Comparison of ENCODE assay signal across 13 cellular contexts in genomic region chr11:113249491-113249763, GRCh38.
DNase-seq lines count a peak whose midpoint lies in the region; ATAC-seq, FAIRE-seq and TF ChIP-seq lines count a peak whose summit lies in the region.
"Had no signal": no experiment of that assay in that cellular context is flagged by ENCODE, and none has a peak within 500 bp of the region (broad histone marks: within the 10 kb centered on the region; RNA-seq: fewer than 3 reads in every experiment).

No MANE protein-coding gene starts in this region.

- H3K4me1 Mint-ChIP-seq in naive thymus-derived CD4-positive, alpha-beta T cell = peaks cover 0 to 5% (median 0%) of the 10 kb centered on the region in 7 donors
- H3K4me1 Mint-ChIP-seq in activated CD8-positive, alpha-beta memory T cell treated with anti-CD3 and anti-CD28 coated beads, Interleukin-2, amount 10 ng/mL, durations not matched to agents 7 days and 5 days = peaks cover 7% of the 10 kb centered on the region
- H3K4me1 Mint-ChIP-seq: memory B cell had no signal

- POLR2A ChIA-PET in Panc1 (lab: Charles Lee) (no interaction called here), HEK293T (lab: Yijun Ruan, JAX) (no interaction called here)
- POLR2A ChIA-PET in naive thymus-derived CD4-positive, alpha-beta T cell (lab: Charles Lee) = no interaction called here

- H3K27me3 Mint-ChIP-seq in naive thymus-derived CD4-positive, alpha-beta T cell = peaks cover 19 to 29% (median 24%) of the 10 kb centered on the region in 5 donors
- H3K27me3 Mint-ChIP-seq in activated CD8-positive, alpha-beta memory T cell treated with anti-CD3 and anti-CD28 coated beads, Interleukin-2, amount 10 ng/mL, durations not matched to agents 7 days and 5 days = peaks cover 72% of the 10 kb centered on the region

- no peak overlapping the region for H3K27ac Mint-ChIP-seq in naive thymus-derived CD4-positive, alpha-beta T cell
- H3K27ac Mint-ChIP-seq in activated CD8-positive, alpha-beta memory T cell treated with anti-CD3 and anti-CD28 coated beads, Interleukin-2, amount 10 ng/mL, durations not matched to agents 7 days and 5 days = no peak overlapping the region
- H3K27ac Mint-ChIP-seq: memory B cell had no signal

- 15 to 27% methylated on average over 2 of the region's 2 CpGs for WGBS in pancreas, 2 donors

- no TSS peak for BruUV-seq in Panc1 (replicated peaks; lab: Mats Ljungman, UMichigan)

- H3K27ac ChIP-seq in Panc1 (ENCODE audit: low read length) (no peak overlapping the region), foreskin keratinocyte (no peak overlapping the region), pancreas (no peak overlapping the region)
- H3K27ac ChIP-seq in naive thymus-derived CD4-positive, alpha-beta T cell (ENCODE audit: low read depth, low read length) = no peak overlapping the region

- H3K36me3 ChIP-seq in Panc1 (ENCODE audit: control insufficient read depth, insufficient read depth, low read length) (no peaks in the 10 kb centered on the region), pancreas (no peaks in the 10 kb centered on the region)
- H3K36me3 ChIP-seq in naive thymus-derived CD4-positive, alpha-beta T cell (ENCODE audit: control insufficient read depth in 2 of 3, insufficient read depth in 3 of 3, low read length in 3 of 3) = no peaks in the 10 kb centered on the region

- DNase-seq in AG09319 (ENCODE audit: extremely low read depth, low read depth) (no peak), GM03348 (ENCODE audit: low spot score) (peak; percentile 29), Panc1 (ENCODE audit: low read depth, low spot score) (no peak), foreskin keratinocyte (no peak), pancreas (no peak), HEK293T (ENCODE audit: extremely low spot score) (no peak)
- DNase-seq in naive thymus-derived CD4-positive, alpha-beta T cell = no peak
- DNase-seq in activated CD8-positive, alpha-beta memory T cell treated with anti-CD3 and anti-CD28 coated beads, Interleukin-2, amount 10 ng/mL, durations not matched to agents 7 days and 5 days = no peak
- DNase-seq: DMS79 treated with DMSO at 0.1 percent for 48 hours, GOT3, NCI-H1930 had no signal

- in situ Hi-C loops in Panc1 (cut with HindIII; ENCODE audit: low pct_unique_long_range_greater_than_20kb, low sequenced_read_pairs) = no loop called here

- H3K9me3 ChIP-seq in Panc1 (ENCODE audit: control insufficient read depth, insufficient read depth, low read depth, low read length) (no peaks in the 10 kb centered on the region), pancreas (no peaks in the 10 kb centered on the region)
- H3K9me3 ChIP-seq in naive thymus-derived CD4-positive, alpha-beta T cell (ENCODE audit: control insufficient read depth in 2 of 3, low read length in 3 of 3) = no peaks in the 10 kb centered on the region

- ATAC-seq in Panc1 (0 out of 2 replicates have a peak, but pooled peaks have one; percentile 66), foreskin keratinocyte (no peak), pancreas (no peak)
- ATAC-seq in naive thymus-derived CD4-positive, alpha-beta T cell = no peak
- ATAC-seq in activated CD8-positive, alpha-beta memory T cell treated with anti-CD3 and anti-CD28 coated beads, Interleukin-2, amount 10 ng/mL, durations not matched to agents 7 days and 5 days = no peak

- peak; percentile 45 for TF ChIP-seq CTCF in AG09319 (IDR thresholded peaks at IDR 0.05; ENCODE audit: low read depth, low read length)
- TF ChIP-seq CTCF in Panc1 (IDR thresholded peaks at IDR 0.05) = peak; percentile 31; the same call in 1 of the 2 replicates
- peak; percentile 37 for TF ChIP-seq CTCF in foreskin keratinocyte (conservative IDR thresholded peaks at IDR 0.05)
- no peak for TF ChIP-seq CTCF in pancreas (IDR thresholded peaks at IDR 0.05)

- no peak overlapping the region for H3K4me3 Mint-ChIP-seq in naive thymus-derived CD4-positive, alpha-beta T cell
- H3K4me3 Mint-ChIP-seq in activated CD8-positive, alpha-beta memory T cell treated with anti-CD3 and anti-CD28 coated beads, Interleukin-2, amount 10 ng/mL, durations not matched to agents 7 days and 5 days = no peak overlapping the region
- H3K4me3 Mint-ChIP-seq: memory B cell had no signal

- H3K9me3 Mint-ChIP-seq in naive thymus-derived CD4-positive, alpha-beta T cell = no peaks in the 10 kb centered on the region
- H3K9me3 Mint-ChIP-seq in activated CD8-positive, alpha-beta memory T cell treated with anti-CD3 and anti-CD28 coated beads, Interleukin-2, amount 10 ng/mL, durations not matched to agents 7 days and 5 days (ENCODE audit: low read depth) = no peaks in the 10 kb centered on the region
- H3K9me3 Mint-ChIP-seq: memory B cell had no signal

- H3K36me3 Mint-ChIP-seq in naive thymus-derived CD4-positive, alpha-beta T cell = no peaks in the 10 kb centered on the region
- H3K36me3 Mint-ChIP-seq in activated CD8-positive, alpha-beta memory T cell treated with anti-CD3 and anti-CD28 coated beads, Interleukin-2, amount 10 ng/mL, durations not matched to agents 7 days and 5 days = no peaks in the 10 kb centered on the region
- H3K36me3 Mint-ChIP-seq: memory B cell had no signal

- H3K4me1 ChIP-seq in Panc1 (ENCODE audit: control insufficient read depth, insufficient read depth, low read length) (no peaks in the 10 kb centered on the region), foreskin keratinocyte (no peaks in the 10 kb centered on the region), pancreas (no peaks in the 10 kb centered on the region)
- no peaks in the 10 kb centered on the region for H3K4me1 ChIP-seq in naive thymus-derived CD4-positive, alpha-beta T cell (ENCODE audit: control insufficient read depth in 2 of 2, insufficient read depth in 2 of 2, low read length in 2 of 2)

- H3K27me3 ChIP-seq in Panc1 (ENCODE audit: control insufficient read depth, insufficient read depth, low read length) = peaks cover 32% of the 10 kb centered on the region
- peaks cover 2% of the 10 kb centered on the region for H3K27me3 ChIP-seq in foreskin keratinocyte
- H3K27me3 ChIP-seq in naive thymus-derived CD4-positive, alpha-beta T cell (ENCODE audit: control insufficient read depth in 2 of 2, insufficient read depth in 2 of 2, low read length in 2 of 2) = no peaks in the 10 kb centered on the region
- peaks cover 0 to 5% (median 0%) of the 10 kb centered on the region in 4 donors for H3K27me3 ChIP-seq in pancreas

- H3K4me3 ChIP-seq in Panc1 (ENCODE audit: low read depth in 2 of 2, low read length in 2 of 2) = no peak overlapping the region
- no peak overlapping the region for H3K4me3 ChIP-seq in naive thymus-derived CD4-positive, alpha-beta T cell (ENCODE audit: low read length)
- no peak overlapping the region for H3K4me3 ChIP-seq in pancreas

- intact Hi-C loops in Panc1 (cut with micrococcal nuclease; ENCODE audit: unreplicated experiment) = no loop called here
- intact Hi-C loops in naive thymus-derived CD4-positive, alpha-beta T cell (cut with micrococcal nuclease) = no loop called here
- intact Hi-C loops in pancreas (cut with DNase I) = no loop called here

- FAIRE-seq in pancreas (lab: Jason Lieb, UNC) = no peak
- FAIRE-seq: bronchial epithelial cell had no signal

- CTCF ChIA-PET in Panc1 (lab: Charles Lee) (no interaction called here), HEK293T (lab: Yijun Ruan, JAX) (no interaction called here)
- CTCF ChIA-PET in naive thymus-derived CD4-positive, alpha-beta T cell (lab: Charles Lee) = no interaction called here
- CTCF ChIA-PET in activated CD8-positive, alpha-beta memory T cell treated with anti-CD3 and anti-CD28 coated beads, Interleukin-2, amount 10 ng/mL, durations not matched to agents 7 days and 5 days (lab: Charles Lee) = interaction anchor here (2.2 kb wide), 1 partner anchor 10 kb away, joined by 8 read pairs; no protein-coding TSS in a partner anchor

TF ChIP-seq in HEK293T, 16 proteins besides CTCF, POLR2A, EP300 and RAD21:
- TF ChIP-seq L3MBTL2 (conservative IDR thresholded peaks at IDR 0.05) = no peak
- TF ChIP-seq CTBP1 (IDR thresholded peaks at IDR 0.05; ENCODE audit: borderline replicate concordance) = no peak
- no peak for TF ChIP-seq TARDBP (IDR thresholded peaks at IDR 0.05)
- TF ChIP-seq ZNF384 (IDR thresholded peaks at IDR 0.05) = no peak
- TF ChIP-seq FOXA1 (IDR thresholded peaks at IDR 0.05) = no peak

Comparison
In these comparisons a context has a peak if more than half of its experiments do, and no peak if none do; other contexts are left out.
1. CTCF ChIP-seq: peak in AG09319 (single experiment), Panc1 (single experiment) and foreskin keratinocyte (single experiment); none in pancreas (0 of 4).